In the genomic region with DNA sequence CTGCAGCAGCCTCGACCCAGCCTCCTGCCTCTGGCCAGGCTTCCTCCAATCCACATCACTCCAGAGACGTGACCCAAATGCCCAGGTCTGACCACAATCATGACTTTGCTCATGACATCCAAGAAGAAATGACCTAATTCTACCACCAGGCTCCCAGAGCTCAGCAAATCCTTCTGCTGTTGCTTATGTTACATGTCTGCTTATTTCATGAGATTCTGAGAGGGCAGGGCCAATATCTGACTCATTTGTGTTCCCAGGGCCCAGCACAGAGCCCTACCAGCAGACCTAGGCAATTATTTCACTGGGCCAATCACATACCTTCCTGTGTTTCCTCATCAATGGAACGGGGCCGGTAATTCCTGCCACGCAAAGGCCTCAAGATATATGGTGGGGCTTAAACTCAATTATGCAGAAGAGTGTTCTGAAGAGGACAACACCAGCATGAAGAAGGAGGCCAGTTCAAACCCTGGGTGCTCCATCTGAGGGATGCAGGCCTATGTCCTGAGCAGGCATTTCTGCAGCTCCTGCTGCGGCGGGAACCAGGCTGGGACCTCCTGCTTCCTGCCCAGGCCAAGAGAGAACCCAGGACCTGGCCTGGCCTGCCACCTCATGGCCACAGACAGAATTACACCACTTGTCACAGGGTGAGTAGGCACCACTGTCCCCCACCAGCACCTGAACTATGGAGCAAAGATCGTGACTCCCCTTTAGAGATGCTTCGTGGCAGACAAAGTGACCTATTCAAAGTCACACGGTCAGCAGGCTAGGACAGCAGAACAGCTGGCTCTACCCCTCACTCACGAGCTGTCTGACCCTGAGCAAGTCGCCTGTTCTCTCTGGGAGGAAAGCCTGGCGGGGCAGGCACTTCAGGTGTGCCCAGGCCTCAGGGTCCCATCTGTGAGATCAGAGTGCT, we compare ENCODE assay signal across 8 cellular contexts. TPM values are rescaled to one million over a fixed set of nuclear protein-coding genes. Genes with fewer than 3 reads are reported as not detected.
A peak's percentile ranks its signal among the peaks of the same experiment; 100 is the strongest.
DNase-seq lines count a peak whose midpoint lies in the region; ATAC-seq and TF ChIP-seq lines count a peak whose summit lies in the region.

No MANE protein-coding gene starts in this region.

- no peak overlapping the region for H2BK5ac ChIP-seq in mesenchymal stem cell (ENCODE audit: low read depth, low read length, poor library complexity, severe bottlenecking)

- peak overlapping the region in 1 of 2 experiments; percentile 23 for H3K18ac ChIP-seq in mesenchymal stem cell (ENCODE audit: low read depth in 1 of 2, low read length in 2 of 2)

- H3K9me3 ChIP-seq in mesenchymal stem cell (ENCODE audit: control insufficient read depth, low read length) = no peaks in the 10 kb centered on the region

- peak overlapping the region in 1 of 2 experiments; percentile 39 for H3K4ac ChIP-seq in mesenchymal stem cell (ENCODE audit: low read depth in 1 of 2, low read length in 2 of 2)

- H4K91ac ChIP-seq in mesenchymal stem cell (ENCODE audit: low read length) = no peak overlapping the region

- H3K4me3 Mint-ChIP-seq in activated CD4-positive, alpha-beta memory T cell treated with anti-CD3 and anti-CD28 coated beads for 36 hours = peak overlapping the region; percentile 80

- intact Hi-C loops in activated CD4-positive, alpha-beta memory T cell treated with anti-CD3 and anti-CD28 coated beads for 36 hours (cut with micrococcal nuclease) = loop anchor here (1.0 to 5.0 kb wide), 12 partner anchors 14 to 320 kb away; a partner anchor contains a TSS

- TF ChIP-seq CTCF in GM06990 (IDR thresholded peaks at IDR 0.05; ENCODE audit: insufficient read depth, low read length, poor library complexity, severe bottlenecking) = peak; percentile 86

- H2BK12ac ChIP-seq in mesenchymal stem cell (ENCODE audit: low read length in 2 of 2) = peak overlapping the region in 1 of 2 experiments; percentile 29

- no peak overlapping the region for H2BK15ac ChIP-seq in mesenchymal stem cell (ENCODE audit: low read depth, poor library complexity, severe bottlenecking)

- H3K36me3 Mint-ChIP-seq in activated CD4-positive, alpha-beta memory T cell treated with anti-CD3 and anti-CD28 coated beads for 36 hours = peaks cover 75% of the 10 kb centered on the region

- peaks cover 24% of the 10 kb centered on the region for H3K4me1 ChIP-seq in mesenchymal stem cell (ENCODE audit: control insufficient read depth, insufficient read depth, low read depth, low read length)

- H3K27me3 Mint-ChIP-seq in activated CD4-positive, alpha-beta memory T cell treated with anti-CD3 and anti-CD28 coated beads for 36 hours = no peaks in the 10 kb centered on the region

- H3K27ac Mint-ChIP-seq in activated CD4-positive, alpha-beta memory T cell treated with anti-CD3 and anti-CD28 coated beads for 36 hours = peak overlapping the region; percentile 99

- peak overlapping the region; percentile 26 for H3K27ac ChIP-seq in mesenchymal stem cell (ENCODE audit: low read length, poor library complexity, severe bottlenecking)

- peaks cover 13% of the 10 kb centered on the region for H3K79me1 ChIP-seq in mesenchymal stem cell (replicated peaks; ENCODE audit: low read length, poor library complexity, severe bottlenecking)

- no peak overlapping the region for H3K14ac ChIP-seq in mesenchymal stem cell (ENCODE audit: low read length in 2 of 2)

- H3K4me2 ChIP-seq in mesenchymal stem cell (ENCODE audit: low read length, poor library complexity, severe bottlenecking) = peak overlapping the region; percentile 10

- peak; percentile 69 for DNase-seq in GM06990 (ENCODE audit: extremely low read depth, insufficient read length)
- DNase-seq in NCI-H526 (lab: John Stamatoyannopoulos, UW) = peak; percentile 10 to 72
- peak; percentile 91 for DNase-seq in activated CD4-positive, alpha-beta memory T cell treated with anti-CD3 and anti-CD28 coated beads for 36 hours
- DNase-seq in ecto neural progenitor cell (ENCODE audit: low spot score) = peak; percentile 84
- peak; percentile 98 for DNase-seq in mesenchymal stem cell
- DNase-seq in stimulated activated CD8-positive, alpha-beta memory T cell treated with anti-CD3 and anti-CD28 coated beads, Interleukin-12 subunit alpha, Interleukin-12 subunit beta, amount 100 ng/mL, for 1 hour (ENCODE audit: low read depth) = peak; percentile 78

- H2BK120ac ChIP-seq in mesenchymal stem cell (ENCODE audit: low read depth, low read length) = no peak overlapping the region

- H3K9ac ChIP-seq in mesenchymal stem cell (ENCODE audit: low read length) = peak overlapping the region; percentile 56

- peak overlapping the region; percentile 1 for H4K8ac ChIP-seq in mesenchymal stem cell (ENCODE audit: low read length)

- ATAC-seq in HG02938 (IDR thresholded peaks at IDR 0.05; ENCODE audit: unreplicated experiment) (peak; percentile 39), GM21360 (IDR thresholded peaks at IDR 0.05; ENCODE audit: unreplicated experiment) (no peak)

- peaks cover 9% of the 10 kb centered on the region for H3K36me3 ChIP-seq in GM06990 (ENCODE audit: control insufficient read depth, insufficient read depth, low read length)
- peaks cover 0 to 12% of the 10 kb centered on the region in 2 experiments for H3K36me3 ChIP-seq in mesenchymal stem cell (ENCODE audit: control insufficient read depth in 1 of 2, insufficient read depth in 2 of 2, low read depth in 1 of 2, low read length in 2 of 2)

- H3K23ac ChIP-seq in mesenchymal stem cell (ENCODE audit: low read length in 2 of 2) = no peak overlapping the region

- H3K4me3 ChIP-seq in GM06990 (replicated peaks; ENCODE audit: low read depth, low read length) = no peak overlapping the region
- H3K4me3 ChIP-seq in mesenchymal stem cell (ENCODE audit: insufficient read depth in 1 of 2, low read depth in 1 of 2, low read length in 2 of 2) = no peak overlapping the region

- WGBS in mesenchymal stem cell = 51% methylated on average over 13 of the region's 13 CpGs

- CTCF ChIA-PET in activated CD4-positive, alpha-beta memory T cell treated with anti-CD3 and anti-CD28 coated beads for 36 hours (lab: Charles Lee) = interaction anchor here (0.6 to 3.8 kb wide), 32 partner anchors 8 to 503 kb away, joined by 3 to 60 read pairs (median 5); a partner anchor contains a TSS

- no peak overlapping the region for H2AFZ ChIP-seq in mesenchymal stem cell (ENCODE audit: low read depth, low read length)

- POLR2A ChIA-PET in activated CD4-positive, alpha-beta memory T cell treated with anti-CD3 and anti-CD28 coated beads for 36 hours (lab: Charles Lee) = interaction anchor here (0.7 to 3.9 kb wide), 20 partner anchors 11 to 253 kb away, joined by 3 to 28 read pairs (median 7); a partner anchor contains a TSS

- no peak overlapping the region for H2AK5ac ChIP-seq in mesenchymal stem cell (ENCODE audit: low read length, severe bottlenecking)

- H3K9me3 Mint-ChIP-seq in activated CD4-positive, alpha-beta memory T cell treated with anti-CD3 and anti-CD28 coated beads for 36 hours = no peaks in the 10 kb centered on the region

- H3K4me1 Mint-ChIP-seq in activated CD4-positive, alpha-beta memory T cell treated with anti-CD3 and anti-CD28 coated beads for 36 hours (ENCODE audit: low read depth) = peaks cover 67% of the 10 kb centered on the region

- H3K27me3 ChIP-seq in GM06990 (replicated peaks; ENCODE audit: control insufficient read depth, insufficient read depth, low read length) (no peaks in the 10 kb centered on the region), mesenchymal stem cell (ENCODE audit: control insufficient read depth in 1 of 2, insufficient read depth in 1 of 2, low read length in 2 of 2) (no peaks in the 10 kb centered on the region)

RNA-seq across cellular contexts. Expression of a gene that starts 5.8 kb away (rescaled TPM):
- 100 to 1,000 TPM in 1 of 2 experiments, 10 to 100 TPM in 1; 99.9 to 106 TPM for total RNA-seq in activated CD4-positive, alpha-beta memory T cell treated with anti-CD3 and anti-CD28 coated beads for 36 hours
- polyA plus RNA-seq in mesenchymal stem cell (2013, experiment 1 of 2) = 5.6 TPM
- 6.6 TPM for polyA plus RNA-seq in mesenchymal stem cell (2013, experiment 2 of 2)

RNA-seq across cellular contexts. Expression of a gene that starts 14.5 kb away (rescaled TPM):
- total RNA-seq in activated CD4-positive, alpha-beta memory T cell treated with anti-CD3 and anti-CD28 coated beads for 36 hours = 1 to 10 TPM; 3.2 to 5.0 TPM
- polyA plus RNA-seq in mesenchymal stem cell (2013, experiment 1 of 2) = 0.22 TPM
- polyA plus RNA-seq in mesenchymal stem cell (2013, experiment 2 of 2) = 0.18 TPM

RNA-seq across cellular contexts. Expression of a gene that starts 26.2 kb away (rescaled TPM):
- 1 to 10 TPM in 1 of 2 experiments, under 1 TPM in 1; 0.97 to 1.1 TPM for total RNA-seq in activated CD4-positive, alpha-beta memory T cell treated with anti-CD3 and anti-CD28 coated beads for 36 hours
- polyA plus RNA-seq in mesenchymal stem cell (2013, experiment 1 of 2) = not detected
- not detected for polyA plus RNA-seq in mesenchymal stem cell (2013, experiment 2 of 2)

RNA-seq across cellular contexts. Expression of a gene that starts 28.1 kb away (rescaled TPM):
- 1 to 10 TPM; 2.2 to 2.8 TPM for total RNA-seq in activated CD4-positive, alpha-beta memory T cell treated with anti-CD3 and anti-CD28 coated beads for 36 hours
- polyA plus RNA-seq in mesenchymal stem cell (2013, experiment 1 of 2) = 0.98 TPM
- 1.1 TPM for polyA plus RNA-seq in mesenchymal stem cell (2013, experiment 2 of 2)

Comparison
In these comparisons a context has a peak if more than half of its experiments do, and no peak if none do; other contexts are left out.
1. DNase-seq: peak in every context shown above with its lines; median percentile 98 in mesenchymal stem cell; 91 in activated CD4-positive, alpha-beta memory T cell treated with anti-CD3 and anti-CD28 coated beads for 36 hours; 84 in ecto neural progenitor cell; 78 in stimulated activated CD8-positive, alpha-beta memory T cell treated with anti-CD3 and anti-CD28 coated beads, Interleukin-12 subunit alpha, Interleukin-12 subunit beta, amount 100 ng/mL, for 1 hour; 69 in GM06990; 41 in NCI-H526.